In the genomic region with DNA sequence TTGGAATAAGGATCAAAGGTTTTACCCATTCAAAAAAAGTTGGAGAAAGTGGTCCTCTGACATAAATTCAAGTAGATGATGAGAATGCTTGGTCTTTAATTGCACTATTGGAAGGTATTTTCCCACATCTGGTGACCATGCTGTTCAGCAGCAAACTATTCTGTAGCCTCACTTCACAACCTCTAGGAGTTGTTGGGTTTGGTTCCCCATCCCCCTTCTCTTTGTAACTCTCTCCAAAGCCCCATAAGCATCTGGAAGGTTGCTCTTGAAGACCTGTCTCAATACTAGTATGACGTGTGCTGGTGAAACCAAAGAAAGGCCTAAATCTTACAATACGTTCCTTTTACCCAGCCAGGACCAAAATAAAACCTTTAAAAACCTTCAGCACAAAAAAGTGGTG, we compare ENCODE assay signal across 21 cellular contexts. TPM values are rescaled to one million over a fixed set of nuclear protein-coding genes. Genes with fewer than 3 reads are reported as not detected.
DNase-seq lines count a peak whose midpoint lies in the region; ATAC-seq and TF ChIP-seq lines count a peak whose summit lies in the region.
"Had no signal": no experiment of that assay in that cellular context is flagged by ENCODE, and none has a peak within 500 bp of the region (broad histone marks: within the 10 kb centered on the region; RNA-seq: fewer than 3 reads in every experiment).

No MANE protein-coding gene starts in this region.

- no peak overlapping the region for H2BK5ac ChIP-seq in IMR-90 (ENCODE audit: low read depth, low read length, poor library complexity, severe bottlenecking)

- TF ChIP-seq RAD21 in IMR-90 (IDR thresholded peaks at IDR 0.05; ENCODE audit: low read length), result no peak

- no peak overlapping the region for H2AK5ac ChIP-seq in IMR-90 (ENCODE audit: low read depth, low read length)

- no peak overlapping the region for H4K5ac ChIP-seq in IMR-90 (ENCODE audit: low read depth, low read length)

- CTCF ChIA-PET in IMR-90 (lab: Yijun Ruan, JAX), result interaction anchor here (1.2 kb wide), 1 partner anchor 11 kb away, joined by 7 read pairs; no protein-coding TSS in a partner anchor

- H2BK15ac ChIP-seq in IMR-90 (ENCODE audit: low read depth, low read length), result no peak overlapping the region

- H3K4me2 ChIP-seq in IMR-90 (ENCODE audit: low read depth, low read length), result peak overlapping the region; percentile 55; the same call in 1 of the 2 replicates
- peak overlapping the region; percentile 60 for H3K4me2 ChIP-seq in fibroblast of lung (ENCODE audit: extremely low read depth, insufficient read depth, low read length)
- no peak overlapping the region for H3K4me2 ChIP-seq in GM23338
- H3K4me2 ChIP-seq: A549, BLaER1 had no signal

- peaks cover 100% of the 10 kb centered on the region for H3K79me2 ChIP-seq in fibroblast of lung (ENCODE audit: control insufficient read depth, insufficient read depth, low read length)
- H3K79me2 ChIP-seq in GM23338 (replicated peaks; ENCODE audit: insufficient read depth), result peaks cover 100% of the 10 kb centered on the region

- no peaks in the 10 kb centered on the region for H3K9me2 ChIP-seq in GM23338 (ENCODE audit: insufficient read depth)

- H3K4me3 Mint-ChIP-seq in stimulated activated memory B cell treated with anti-CD40 and anti-IgM and Interleukin-4, amounts not matched to agents 10 μg/mL and 1 μg/mL and 100 μg/mL, for 72 hours, result no peak overlapping the region
- H3K4me3 Mint-ChIP-seq in GM23338, result no peak overlapping the region
- H3K4me3 Mint-ChIP-seq: CD8-positive, alpha-beta T cell had no signal

- in situ Hi-C loops in IMR-90 (cut with MboI; ENCODE audit: low sequenced_read_pairs), result loop anchor here (25.0 kb wide), 1 partner anchor 1245 kb away; no protein-coding TSS in a partner anchor

- peak overlapping the region; percentile 52 for H3K23ac ChIP-seq in IMR-90 (ENCODE audit: low read depth, low read length)

- intact Hi-C loops in IMR-90 (cut with micrococcal nuclease), result no loop called here

- no peak overlapping the region for H4K8ac ChIP-seq in IMR-90 (ENCODE audit: low read depth in 2 of 2, low read length in 2 of 2)

- H4K20me1 ChIP-seq in IMR-90 (ENCODE audit: insufficient read depth, low read length) (peaks cover 96% of the 10 kb centered on the region), fibroblast of lung (ENCODE audit: control insufficient read depth, extremely low read depth, insufficient read depth, low read length) (peaks cover 7% of the 10 kb centered on the region), GM23338 (replicated peaks; ENCODE audit: insufficient read depth) (peaks cover 63% of the 10 kb centered on the region)

- no peak overlapping the region for H3K4ac ChIP-seq in IMR-90 (ENCODE audit: low read depth, low read length)

- H3K9me3 Mint-ChIP-seq in stimulated activated memory B cell treated with anti-CD40 and anti-IgM and Interleukin-4, amounts not matched to agents 10 μg/mL and 1 μg/mL and 100 μg/mL, for 72 hours, result no peaks in the 10 kb centered on the region
- H3K9me3 Mint-ChIP-seq in GM23338, result no peaks in the 10 kb centered on the region
- H3K9me3 Mint-ChIP-seq: CD8-positive, alpha-beta T cell had no signal

- TSS peak; percentile 1 for BruUV-seq in IMR-90 (replicated peaks; lab: Mats Ljungman, UMichigan)

- H3K36me3 ChIP-seq in IMR-90 (ENCODE audit: control insufficient read depth, insufficient read depth, low read length) (peaks cover 34% of the 10 kb centered on the region), fibroblast of lung (ENCODE audit: control insufficient read depth, insufficient read depth, low read length) (peaks cover 16% of the 10 kb centered on the region), GM23338 (ENCODE audit: insufficient read depth) (peaks cover 13% of the 10 kb centered on the region; the same call in 1 of the 2 replicates)

- no peaks in the 10 kb centered on the region for H3F3A ChIP-seq in GM23338 (replicated peaks; ENCODE audit: low read depth)

- H3K4me1 Mint-ChIP-seq in stimulated activated memory B cell treated with anti-CD40 and anti-IgM and Interleukin-4, amounts not matched to agents 10 μg/mL and 1 μg/mL and 100 μg/mL, for 72 hours, result peaks cover 67% of the 10 kb centered on the region
- peaks cover 48% of the 10 kb centered on the region for H3K4me1 Mint-ChIP-seq in GM23338

- no peak overlapping the region for H2BK20ac ChIP-seq in IMR-90 (ENCODE audit: low read depth, low read length)

- H2BK120ac ChIP-seq in IMR-90 (ENCODE audit: low read depth, low read length), result no peak overlapping the region

- dilution Hi-C loops in IMR-90 (cut with HindIII; ENCODE audit: low sequenced_read_pairs, unreplicated experiment), result no loop called here

- H3K27me3 ChIP-seq in IMR-90 (ENCODE audit: control insufficient read depth, insufficient read depth, low read length) (no peaks in the 10 kb centered on the region), fibroblast of lung (ENCODE audit: control insufficient read depth, insufficient read depth, low read length) (no peaks in the 10 kb centered on the region), GM23338 (ENCODE audit: insufficient read depth) (no peaks in the 10 kb centered on the region)
- H3K27me3 ChIP-seq: BLaER1 had no signal

- H3K9me1 ChIP-seq in IMR-90 (ENCODE audit: insufficient read depth, low read length), result peaks cover 27% of the 10 kb centered on the region

- POLR2A ChIA-PET in IMR-90 (lab: Charles Lee; ENCODE audit: unreplicated experiment), result no interaction called here

- no peak overlapping the region for H3K14ac ChIP-seq in IMR-90 (replicated peaks; ENCODE audit: low read depth, low read length)

- no peaks in the 10 kb centered on the region for H3K9me3 ChIP-seq in IMR-90 (ENCODE audit: control insufficient read depth, insufficient read depth, low read length)
- no peaks in the 10 kb centered on the region for H3K9me3 ChIP-seq in fibroblast of lung (ENCODE audit: control insufficient read depth, insufficient read depth, low read depth, low read length)
- H3K9me3 ChIP-seq: A549, BLaER1 had no signal

- TF ChIP-seq CTCF in IMR-90 (conservative IDR thresholded peaks at IDR 0.05; ENCODE audit: low read depth, low read length) (no peak), fibroblast of lung (conservative IDR thresholded peaks at IDR 0.05 in 1 of 2, IDR thresholded peaks at IDR 0.05 in 1 of 2; ENCODE audit: low read depth in 1 of 2, low read length in 2 of 2) (no peak), GM23338 (conservative IDR thresholded peaks at IDR 0.05; ENCODE audit: low read depth in 2 of 2) (no peak)

- no peaks in the 10 kb centered on the region for H3K27me3 Mint-ChIP-seq in stimulated activated memory B cell treated with anti-CD40 and anti-IgM and Interleukin-4, amounts not matched to agents 10 μg/mL and 1 μg/mL and 100 μg/mL, for 72 hours
- H3K27me3 Mint-ChIP-seq in GM23338 (ENCODE audit: insufficient read depth, low read depth, poor library complexity), result peaks cover 2% of the 10 kb centered on the region

- no peak overlapping the region for H3K56ac ChIP-seq in IMR-90 (ENCODE audit: extremely low read depth, insufficient read depth, low read length)

- no peak overlapping the region for H3K18ac ChIP-seq in IMR-90 (ENCODE audit: low read depth, low read length)

- DNase-seq in ELR (ENCODE audit: low read depth) (peak; percentile 52), IMR-90 (no peak), fibroblast of lung (ENCODE audit: low read depth in 2 of 2) (no peak), NCI-H345 (lab: John Stamatoyannopoulos, UW) (no peak), GM23338 (ENCODE audit: low spot score) (no peak)
- DNase-seq: CD8-positive, alpha-beta T cell; GOT3; NCI-H1092 treated with DMSO at 0.1 percent for 48 hours; NCI-H146; NCI-H2029 treated with DMSO at 0.1 percent for 48 hours; NCI-H2171; NCI-H446 treated with DMSO at 0.1 percent for 48 hours; OCI-M1; SHP77 had no signal

- H2AFZ ChIP-seq in IMR-90 (replicated peaks; ENCODE audit: low read length, poor library complexity), result no peak overlapping the region
- H2AFZ ChIP-seq in fibroblast of lung (ENCODE audit: low read length), result no peak overlapping the region
- no peak overlapping the region for H2AFZ ChIP-seq in GM23338

- H2AK9ac ChIP-seq in IMR-90 (replicated peaks; ENCODE audit: low read depth, low read length, poor library complexity), result no peak overlapping the region

- no peak for ATAC-seq in IMR-90 (ENCODE audit: low read depth)
- peak; percentile 60 for ATAC-seq in stimulated activated memory B cell treated with anti-CD40 and anti-IgM and Interleukin-4, amounts not matched to agents 10 μg/mL and 1 μg/mL and 100 μg/mL, for 72 hours
- ATAC-seq in GM18861 (IDR thresholded peaks at IDR 0.05; ENCODE audit: unreplicated experiment), result no peak
- ATAC-seq in GM23338, result no peak
- ATAC-seq: A549; CD8-positive, alpha-beta T cell; HCT116; K562 had no signal

- H3K9ac ChIP-seq in IMR-90 (ENCODE audit: low read depth, low read length) (no peak overlapping the region), fibroblast of lung (ENCODE audit: insufficient read depth, low read length) (no peak overlapping the region)
- H3K9ac ChIP-seq: BLaER1 had no signal

- H3K27ac Mint-ChIP-seq in stimulated activated memory B cell treated with anti-CD40 and anti-IgM and Interleukin-4, amounts not matched to agents 10 μg/mL and 1 μg/mL and 100 μg/mL, for 72 hours, result peak overlapping the region; percentile 67
- H3K27ac Mint-ChIP-seq in GM23338, result no peak overlapping the region
- H3K27ac Mint-ChIP-seq: CD8-positive, alpha-beta T cell had no signal

- H3K4me3 ChIP-seq in IMR-90 (ENCODE audit: insufficient read depth, low read depth, low read length), result no peak overlapping the region
- H3K4me3 ChIP-seq in fibroblast of lung (replicated peaks in 1 of 4; ENCODE audit: control extremely low read depth in 1 of 4, insufficient read depth in 1 of 4, low read depth in 3 of 4, low read length in 4 of 4), result no peak overlapping the region
- no peak overlapping the region for H3K4me3 ChIP-seq in GM23338
- H3K4me3 ChIP-seq: A549, BLaER1, K562, SK-N-MC had no signal

- peaks cover 15% of the 10 kb centered on the region for H3K36me3 Mint-ChIP-seq in stimulated activated memory B cell treated with anti-CD40 and anti-IgM and Interleukin-4, amounts not matched to agents 10 μg/mL and 1 μg/mL and 100 μg/mL, for 72 hours
- H3K36me3 Mint-ChIP-seq in GM23338 (ENCODE audit: low read depth), result peaks cover 38% of the 10 kb centered on the region

- no CpG with 5 or more reads among the region's 2 CpGs for WGBS in IMR-90 (ENCODE audit: extremely low coverage in 2 of 2, insufficient read length in 1 of 2), 2 experiments

- H3K79me1 ChIP-seq in IMR-90 (ENCODE audit: low read depth in 1 of 2, low read length in 2 of 2), result peaks cover 0 to 39% of the 10 kb centered on the region in 2 experiments; a peak in 3 of 4 replicates

- H3K4me1 ChIP-seq in IMR-90 (ENCODE audit: control insufficient read depth, insufficient read depth, low read length), result peaks cover 29% of the 10 kb centered on the region
- peaks cover 10% of the 10 kb centered on the region for H3K4me1 ChIP-seq in fibroblast of lung (ENCODE audit: control insufficient read depth, extremely low read depth, insufficient read depth, low read length)
- H3K4me1 ChIP-seq in GM23338 (ENCODE audit: insufficient read depth), result peaks cover 38% of the 10 kb centered on the region
- H3K4me1 ChIP-seq: A549 had no signal

- TF ChIP-seq POLR2A in IMR-90 (IDR thresholded peaks at IDR 0.05; ENCODE audit: low read depth, low read length), result no peak

- H3K27ac ChIP-seq in IMR-90 (ENCODE audit: insufficient read depth, low read length) (no peak overlapping the region), fibroblast of lung (ENCODE audit: insufficient read depth, low read length) (no peak overlapping the region), GM23338 (ENCODE audit: low read depth) (no peak overlapping the region)
- H3K27ac ChIP-seq: A549, BLaER1, SK-N-MC had no signal

- no peak overlapping the region for H4K91ac ChIP-seq in IMR-90 (ENCODE audit: insufficient read depth, low read depth, low read length)

RNA-seq across cellular contexts. Expression of gene RGMB, which starts 8.5 kb away (rescaled TPM):
- total RNA-seq in IMR-90 (2012; rRNA removed) (74.4 and 83.0 TPM in 2 replicates), fibroblast of lung (38.3 and 81.6 TPM in 2 replicates)
- polyA plus RNA-seq in IMR-90 (2012; rRNA removed) (128 and 129 TPM in 2 replicates), fibroblast of lung (115 and 185 TPM in 2 replicates), GM23338 (2016; fragmentation: Nextera tagmentation; extraction: Ambion mirVana) (20.5 and 21.7 TPM in 2 replicates)
- polyA plus RNA-seq in IMR-90 (2012; cell fraction: cytosol; rRNA removed), result 104 and 165 TPM in 2 replicates
- polyA plus RNA-seq in IMR-90 (2012; cell fraction: nucleus; rRNA removed; ENCODE audit: low replicate concordance), result 301 and 527 TPM in 2 replicates
- polyA plus RNA-seq in fibroblast of lung (2012), result 75.7 and 119 TPM in 2 replicates
- 331 and 431 TPM in 2 replicates for polyA minus RNA-seq in fibroblast of lung (ENCODE audit: low replicate concordance)
- 34.1 and 34.3 TPM in 2 replicates for total RNA-seq in GM23338 (2014; rRNA removed; shearing (Covaris generic))
